In genomic region chr7:114468844-114469243, GRCh38 we compare ENCODE assay signal across 1 cellular context.
TF ChIP-seq lines count a peak whose summit lies in the region.

No MANE protein-coding gene starts in this region.

TF ChIP-seq in GM12878, 131 proteins besides CTCF, POLR2A, EP300 and RAD21 (continued from another document):
- TF ChIP-seq HSF1 (IDR thresholded peaks at IDR 0.05; ENCODE audit: low read depth, low read length): no peak
- TF ChIP-seq NR2C1 (IDR thresholded peaks at IDR 0.05): no peak
- no peak for TF ChIP-seq NFIC (IDR thresholded peaks at IDR 0.05; ENCODE audit: low read depth, low read length)
- no peak for TF ChIP-seq POLR2AphosphoS5 (IDR thresholded peaks at IDR 0.05; ENCODE audit: low read length)
- TF ChIP-seq TCF7 (IDR thresholded peaks at IDR 0.05; ENCODE audit: borderline replicate concordance): no peak
- no peak for TF ChIP-seq CEBPB (IDR thresholded peaks at IDR 0.05; ENCODE audit: borderline replicate concordance in 1 of 2, low read depth in 2 of 2, low read length in 2 of 2)
- no peak for TF ChIP-seq SREBF2 (IDR thresholded peaks at IDR 0.05; ENCODE audit: low read length)
- TF ChIP-seq EZH2 (IDR thresholded peaks at IDR 0.05; ENCODE audit: borderline replicate concordance, control insufficient read depth, low read depth, low read length): no peak
- no peak for TF ChIP-seq PKNOX1 (IDR thresholded peaks at IDR 0.05)
- TF ChIP-seq CBFB (IDR thresholded peaks at IDR 0.05; ENCODE audit: low read depth): no peak
- TF ChIP-seq GABPA (IDR thresholded peaks at IDR 0.05; ENCODE audit: low read depth): no peak
- no peak for TF ChIP-seq MYB (IDR thresholded peaks at IDR 0.05; ENCODE audit: borderline replicate concordance, low read depth, low read length)
